Comparison of ENCODE assay signal across 19 cellular contexts in genomic region chr5:489689-490080, GRCh38. TPM values are rescaled to one million over a fixed set of nuclear protein-coding genes. Genes with fewer than 3 reads are reported as not detected.
A peak's percentile ranks its signal among the peaks of the same experiment; 100 is the strongest.
DNase-seq lines count a peak whose midpoint lies in the region; ATAC-seq, FAIRE-seq and TF ChIP-seq lines count a peak whose summit lies in the region.
"Had no signal": no experiment of that assay in that cellular context is flagged by ENCODE, and none has a peak within 500 bp of the region (broad histone marks: within the 10 kb centered on the region; RNA-seq: fewer than 3 reads in every experiment).

No MANE protein-coding gene starts in this region.

- no peaks in the 10 kb centered on the region for H3K23me2 ChIP-seq in H1 (ENCODE audit: low read depth, low read length)

- no peak overlapping the region for H3K27ac Mint-ChIP-seq in Caco-2 (ENCODE audit: unreplicated experiment)
- H3K27ac Mint-ChIP-seq: CD4-positive, alpha-beta memory T cell; H9 had no signal

- peaks cover 30% of the 10 kb centered on the region for H3K27me3 ChIP-seq in cardiac muscle cell
- H3K27me3 ChIP-seq in right cardiac atrium (ENCODE audit: control insufficient read depth, insufficient read depth), result no peaks in the 10 kb centered on the region
- H3K27me3 ChIP-seq in H1 (replicated peaks in 1 of 4; ENCODE audit: control insufficient read depth in 3 of 4, extremely low read depth in 1 of 4, insufficient read depth in 3 of 4, low read length in 3 of 4), result peaks cover 0 to 23% (median 6%) of the 10 kb centered on the region in 4 experiments; a peak in 6 of 7 replicates
- peaks cover 21 to 43% (median 37%) of the 10 kb centered on the region in 3 experiments for H3K27me3 ChIP-seq in neuronal stem cell (ENCODE audit: control insufficient read depth in 3 of 3, insufficient read depth in 3 of 3, low read depth in 1 of 3, low read length in 3 of 3)
- no peaks in the 10 kb centered on the region for H3K27me3 ChIP-seq in Caco-2 (replicated peaks; ENCODE audit: control insufficient read depth, insufficient read depth, low read length)

- no peak for FAIRE-seq in H1 (lab: Jason Lieb, UNC)
- FAIRE-seq: A204.1, G401.6, GM12892 had no signal

- ATAC-seq in right cardiac atrium, result no peak
- ATAC-seq: HCT116 had no signal

- H2AFZ ChIP-seq in H1 (ENCODE audit: low read length), result no peak overlapping the region
- no peak overlapping the region for H2AFZ ChIP-seq in neuronal stem cell (ENCODE audit: low read length)
- H2AFZ ChIP-seq: GM23248 had no signal

- H2BK12ac ChIP-seq in H1 (ENCODE audit: low read depth, low read length), result no peak overlapping the region
- H2BK12ac ChIP-seq in neuronal stem cell (ENCODE audit: low read length), result no peak overlapping the region

- POLR2A ChIA-PET in H1 (lab: Charles Lee; ENCODE audit: partially characterized antibody), result no interaction called here
- POLR2A ChIA-PET in Caco-2 (lab: Charles Lee), result no interaction called here

- H3K27me3 Mint-ChIP-seq in Caco-2 (ENCODE audit: insufficient read depth, unreplicated experiment), result no peaks in the 10 kb centered on the region

- H4K5ac ChIP-seq in H1 (ENCODE audit: insufficient read length, low read depth, low read length), result no peak overlapping the region

- no peak overlapping the region for H3K4me3 ChIP-seq in cardiac muscle cell
- H3K4me3 ChIP-seq in right cardiac atrium (ENCODE audit: low read length), result no peak overlapping the region
- no peak overlapping the region for H3K4me3 ChIP-seq in H1 (ENCODE audit: extremely low read depth in 1 of 4, insufficient read depth in 2 of 4, low read depth in 3 of 4, low read length in 4 of 4)
- H3K4me3 ChIP-seq in neuronal stem cell (ENCODE audit: low read length in 2 of 2), result no peak overlapping the region
- no peak overlapping the region for H3K4me3 ChIP-seq in Caco-2 (ENCODE audit: low read depth, low read length)
- H3K4me3 ChIP-seq: GM23248 had no signal

- H2BK15ac ChIP-seq in H1 (ENCODE audit: low read length) (no peak overlapping the region), neuronal stem cell (ENCODE audit: low read length) (peak overlapping the region; percentile 49)

- H4K8ac ChIP-seq in H1 (ENCODE audit: extremely low read depth, insufficient read depth, low read length) (peak overlapping the region; percentile 11; the same call in 1 of the 2 replicates), neuronal stem cell (ENCODE audit: low read depth, low read length) (no peak overlapping the region)

- no peak overlapping the region for H3K4me3 Mint-ChIP-seq in Caco-2 (ENCODE audit: unreplicated experiment)
- H3K4me3 Mint-ChIP-seq: CD4-positive, alpha-beta memory T cell; H9 had no signal

- H2BK5ac ChIP-seq in H1 (ENCODE audit: low read depth, low read length) (no peak overlapping the region), neuronal stem cell (ENCODE audit: low read length) (peak overlapping the region; percentile 75)

- H3K23ac ChIP-seq in H1 (ENCODE audit: insufficient read length) (no peak overlapping the region), neuronal stem cell (ENCODE audit: low read depth, low read length, poor library complexity) (no peak overlapping the region)

- DNase-seq in cardiac muscle cell (ENCODE audit: low read depth in 1 of 2, low spot score in 1 of 2), result no peak
- DNase-seq in right cardiac atrium, result no peak
- DNase-seq in H1 (ENCODE audit: low read depth in 1 of 2, low spot score in 2 of 2), result no peak
- no peak for DNase-seq in neuronal stem cell (ENCODE audit: low spot score)
- DNase-seq in Caco-2, result no peak
- no peak for DNase-seq in AML-193 (lab: John Stamatoyannopoulos, UW)
- DNase-seq: ACHN; C1 segment of cervical spinal cord; CD4-positive, alpha-beta memory T cell; COR-L47; DMS153; DND-41; GM23248; H9 had no signal

- H3K27ac ChIP-seq in cardiac muscle cell (peak overlapping the region; percentile 37), right cardiac atrium (ENCODE audit: low read length) (no peak overlapping the region), H1 (ENCODE audit: low read depth, low read length) (no peak overlapping the region), neuronal stem cell (replicated peaks; ENCODE audit: low read length) (no peak overlapping the region)
- H3K27ac ChIP-seq: 22Rv1, GM23248 had no signal

- H2BK120ac ChIP-seq in H1 (replicated peaks; ENCODE audit: low read depth, low read length) (no peak overlapping the region), neuronal stem cell (ENCODE audit: low read depth, low read length) (no peak overlapping the region)

- H3K4me1 ChIP-seq in cardiac muscle cell (ENCODE audit: low read depth) (no peaks in the 10 kb centered on the region), right cardiac atrium (ENCODE audit: control insufficient read depth, insufficient read depth, low read length) (no peaks in the 10 kb centered on the region), H1 (replicated peaks in 1 of 4; ENCODE audit: control insufficient read depth in 3 of 4, insufficient read depth in 4 of 4, low read length in 3 of 4) (peaks cover 0 to 18% (median 4%) of the 10 kb centered on the region in 4 experiments; a peak in 4 of 7 replicates), neuronal stem cell (ENCODE audit: control insufficient read depth in 2 of 2, insufficient read depth in 1 of 2, low read depth in 1 of 2, low read length in 2 of 2) (peaks cover 0 to 2% of the 10 kb centered on the region in 2 donors), Caco-2 (no peaks in the 10 kb centered on the region)

- H3K9me3 ChIP-seq in cardiac muscle cell (ENCODE audit: low read depth) (no peaks in the 10 kb centered on the region), right cardiac atrium (ENCODE audit: control insufficient read depth, low read length) (no peaks in the 10 kb centered on the region), H1 (ENCODE audit: insufficient read depth in 2 of 2, low read depth in 1 of 2, low read length in 1 of 2) (no peaks in the 10 kb centered on the region), neuronal stem cell (replicated peaks in 1 of 2; ENCODE audit: control insufficient read depth in 2 of 2, insufficient read depth in 1 of 2, low read depth in 1 of 2, low read length in 2 of 2) (no peaks in the 10 kb centered on the region), Caco-2 (no peaks in the 10 kb centered on the region)

- H3K9ac ChIP-seq in H1 (replicated peaks in 1 of 4; ENCODE audit: extremely low read depth in 1 of 4, low read depth in 3 of 4, low read length in 3 of 4) (no peak overlapping the region), neuronal stem cell (ENCODE audit: low read depth, low read length, poor library complexity) (no peak overlapping the region)
- H3K9ac ChIP-seq: GM23248 had no signal

- H3K9me3 Mint-ChIP-seq in Caco-2 (ENCODE audit: unreplicated experiment), result no peaks in the 10 kb centered on the region
- H3K9me3 Mint-ChIP-seq: H9 had no signal

- H4K91ac ChIP-seq in H1 (replicated peaks; ENCODE audit: insufficient read length, low read length), result no peak overlapping the region
- H4K91ac ChIP-seq in neuronal stem cell (ENCODE audit: low read depth, low read length, poor library complexity), result peak overlapping the region; percentile 46

- H3K18ac ChIP-seq in H1 (ENCODE audit: extremely low read depth, low read length), result no peak overlapping the region
- H3K18ac ChIP-seq in neuronal stem cell (ENCODE audit: low read length), result peak overlapping the region; percentile 64

- CTCF ChIA-PET in H1 (lab: Charles Lee; ENCODE audit: partially characterized antibody) (no interaction called here), Caco-2 (lab: Charles Lee) (no interaction called here)

- H3K36me3 Mint-ChIP-seq in Caco-2 (ENCODE audit: insufficient read depth, unreplicated experiment), result no peaks in the 10 kb centered on the region
- H3K36me3 Mint-ChIP-seq: CD4-positive, alpha-beta memory T cell had no signal

- no peaks in the 10 kb centered on the region for H4K20me1 ChIP-seq in H1 (replicated peaks in 1 of 2; ENCODE audit: control insufficient read depth in 1 of 2, insufficient read depth in 2 of 2, low read length in 2 of 2)

- no peaks in the 10 kb centered on the region for H3K36me3 ChIP-seq in cardiac muscle cell
- no peaks in the 10 kb centered on the region for H3K36me3 ChIP-seq in H1 (ENCODE audit: control insufficient read depth in 2 of 4, insufficient read depth in 4 of 4, low read length in 3 of 4)
- no peaks in the 10 kb centered on the region for H3K36me3 ChIP-seq in neuronal stem cell (replicated peaks in 1 of 2; ENCODE audit: control insufficient read depth in 2 of 2, insufficient read depth in 2 of 2, low read length in 2 of 2)
- H3K36me3 ChIP-seq in Caco-2 (ENCODE audit: control insufficient read depth, insufficient read depth, low read length), result no peaks in the 10 kb centered on the region

- intact Hi-C loops in right cardiac atrium (cut with DNase I) (no loop called here), Caco-2 (cut with micrococcal nuclease; ENCODE audit: unreplicated experiment) (no loop called here)

- no peak overlapping the region for H2BK20ac ChIP-seq in H1 (ENCODE audit: low read length)

- H3K56ac ChIP-seq in H1 (replicated peaks; ENCODE audit: insufficient read length, low read depth, low read length), result no peak overlapping the region

- H3K79me1 ChIP-seq in H1 (ENCODE audit: low read depth, low read length) (no peaks in the 10 kb centered on the region), neuronal stem cell (ENCODE audit: low read depth, low read length) (peaks cover 2% of the 10 kb centered on the region)

- no peak for TF ChIP-seq RAD21 in H1 (IDR thresholded peaks at IDR 0.05 in 1 of 2, conservative IDR thresholded peaks at IDR 0.05 in 1 of 2; ENCODE audit: low read depth in 2 of 2, low read length in 2 of 2)

- 49% methylated on average over 21 of the region's 21 CpGs for WGBS in right cardiac atrium
- 89% methylated on average over 21 of the region's 21 CpGs; no CpG with 5 or more reads in 1 of the 2 experiments for WGBS in H1 (ENCODE audit: extremely low coverage in 1 of 2, insufficient coverage in 1 of 2, insufficient read length in 1 of 2, insufficient replicate concordance in 2 of 2, low coverage in 1 of 2, low lambda C conversion rate in 2 of 2, missing lambda C conversion rate in 1 of 2), 2 experiments
- no CpG with 5 or more reads among the region's 21 CpGs for WGBS in neuronal stem cell (ENCODE audit: extremely low coverage in 2 of 2, insufficient read length in 2 of 2, insufficient replicate concordance in 1 of 2), 2 donors

- no TSS peak for BruUV-seq in Caco-2 (replicated peaks; lab: Mats Ljungman, UMichigan)

- no peak for TF ChIP-seq CTCF in cardiac muscle cell (IDR thresholded peaks at IDR 0.05; ENCODE audit: low read depth, low read length)
- no peak for TF ChIP-seq CTCF in H1 (IDR thresholded peaks at IDR 0.05; ENCODE audit: control extremely low read depth in 1 of 3, insufficient read depth in 1 of 3, low read depth in 1 of 3, low read length in 3 of 3)
- no peak for TF ChIP-seq CTCF in Caco-2 (IDR thresholded peaks at IDR 0.05; ENCODE audit: insufficient read depth in 1 of 2, low read depth in 1 of 2, low read length in 1 of 2, severe bottlenecking in 1 of 2, unreplicated experiment in 1 of 2)

- no peak overlapping the region for H3K4me2 ChIP-seq in H1 (ENCODE audit: insufficient read depth in 1 of 2, low read depth in 2 of 2, low read length in 2 of 2)
- no peak overlapping the region for H3K4me2 ChIP-seq in neuronal stem cell (ENCODE audit: insufficient read depth, low read length, poor library complexity, severe bottlenecking)

- no peak for TF ChIP-seq EP300 in H1 (IDR thresholded peaks at IDR 0.05; ENCODE audit: borderline replicate concordance in 1 of 2, low read depth in 2 of 2, low read length in 2 of 2)

- H3K14ac ChIP-seq in H1 (ENCODE audit: insufficient read length), result no peak overlapping the region
- H3K14ac ChIP-seq in neuronal stem cell (ENCODE audit: low read length), result peak overlapping the region; percentile 27

- no peaks in the 10 kb centered on the region for H3K4me1 Mint-ChIP-seq in Caco-2 (ENCODE audit: low read depth, unreplicated experiment)

- no peak overlapping the region for H2AK5ac ChIP-seq in H1 (ENCODE audit: low read depth, low read length)
- peak overlapping the region; percentile 34 for H2AK5ac ChIP-seq in neuronal stem cell (ENCODE audit: low read depth, low read length)

- no peak for TF ChIP-seq POLR2A in H1 (IDR thresholded peaks at IDR 0.05; ENCODE audit: control extremely low read depth in 1 of 2, low read depth in 2 of 2, low read length in 2 of 2)

- H3K79me2 ChIP-seq in H1 (ENCODE audit: control insufficient read depth in 1 of 2, insufficient read depth in 2 of 2, low read length in 2 of 2), result no peaks in the 10 kb centered on the region

- H3K4ac ChIP-seq in H1 (replicated peaks; ENCODE audit: insufficient read length, low read depth, low read length) (no peak overlapping the region), neuronal stem cell (ENCODE audit: low read length) (no peak overlapping the region)

RNA-seq across cellular contexts. Expression of gene SLC9A3, which starts 34.6 kb away (rescaled TPM):
- total RNA-seq in cardiac muscle cell (11.3 and 15.3 TPM in 2 replicates), right cardiac atrium (1 to 10 TPM in 2 of 4 donors, under 1 TPM in 2; 0.94 to 1.1 (median 0.99) TPM), Caco-2 (2022) (3.4 and 3.7 TPM in 2 replicates)
- polyA plus RNA-seq in cardiac muscle cell (4.8 and 5.7 TPM in 2 replicates), right cardiac atrium (1.1 TPM), H1 (2011; rRNA removed) (1.0 and 1.3 TPM in 2 replicates)
- 0.95 and 1.1 TPM in 2 replicates for total RNA-seq in H1 (2021; fragmentation: NEBNext Ultra II Directional; extraction: Animal tissue kit (Norgen Biotek cat#: 25700))
- polyA plus RNA-seq in H1 (2011; cell fraction: cytosol; rRNA removed), result 1.4 TPM
- polyA plus RNA-seq in H1 (2011; cell fraction: nucleus; rRNA removed), result 1.9 TPM
- 1.1 to 1.3 TPM (median 1.2 TPM) in 4 replicates for polyA plus RNA-seq in H1 (2012, experiment 1 of 2)
- 1.6 TPM for polyA plus RNA-seq in H1 (2012, experiment 2 of 2)
- polyA plus RNA-seq in H1 (2013, experiment 1 of 2), result 1.5 TPM
- 1.2 TPM for polyA plus RNA-seq in H1 (2013, experiment 2 of 2)
- polyA minus RNA-seq in H1 (2011; rRNA and poly(A)+ RNA removed), result 0.46 and 0.47 TPM in 2 replicates
- polyA minus RNA-seq in H1 (2011; cell fraction: cytosol; rRNA and poly(A)+ RNA removed), result 0.95 TPM
- polyA minus RNA-seq in H1 (2011; cell fraction: nucleus; rRNA and poly(A)+ RNA removed), result 1.4 TPM
- 3.3 TPM for polyA plus RNA-seq in neuronal stem cell (2013, experiment 1 of 2)
- polyA plus RNA-seq in neuronal stem cell (2013, experiment 2 of 2), result 3.2 TPM

RNA-seq across cellular contexts. Expression of gene EXOC3, which starts 46.7 kb away (rescaled TPM):
- total RNA-seq in cardiac muscle cell (30.5 and 56.4 TPM in 2 replicates), right cardiac atrium (10 to 100 TPM; 42.4 to 50.2 (median 46.5) TPM), Caco-2 (2022) (41.9 and 44.5 TPM in 2 replicates)
- polyA plus RNA-seq in cardiac muscle cell (34.8 and 36.3 TPM in 2 replicates), right cardiac atrium (30.1 TPM), H1 (2011; rRNA removed) (14.4 and 19.5 TPM in 2 replicates)
- total RNA-seq in H1 (2021; fragmentation: NEBNext Ultra II Directional; extraction: Animal tissue kit (Norgen Biotek cat#: 25700)), result 27.5 and 30.0 TPM in 2 replicates
- polyA plus RNA-seq in H1 (2011; cell fraction: cytosol; rRNA removed), result 17.3 TPM
- 38.7 TPM for polyA plus RNA-seq in H1 (2011; cell fraction: nucleus; rRNA removed)
- 24.9 to 34.9 TPM (median 31.8 TPM) in 4 replicates for polyA plus RNA-seq in H1 (2012, experiment 1 of 2)
- 19.3 TPM for polyA plus RNA-seq in H1 (2012, experiment 2 of 2)
- 16.3 TPM for polyA plus RNA-seq in H1 (2013, experiment 1 of 2)
- 14.9 TPM for polyA plus RNA-seq in H1 (2013, experiment 2 of 2)
- 16.7 and 19.2 TPM in 2 replicates for polyA minus RNA-seq in H1 (2011; rRNA and poly(A)+ RNA removed)
- 12.9 TPM for polyA minus RNA-seq in H1 (2011; cell fraction: cytosol; rRNA and poly(A)+ RNA removed)
- polyA minus RNA-seq in H1 (2011; cell fraction: nucleus; rRNA and poly(A)+ RNA removed), result 14.7 TPM
- 18.9 TPM for polyA plus RNA-seq in neuronal stem cell (2013, experiment 1 of 2)
- polyA plus RNA-seq in neuronal stem cell (2013, experiment 2 of 2), result 18.7 TPM
